In genomic region chr5:163347671-163348070, GRCh38 we compare ENCODE assay signal across 8 cellular contexts.
A peak's percentile ranks its signal among the peaks of the same experiment; 100 is the strongest.
DNase-seq lines count a peak whose midpoint lies in the region; ATAC-seq and TF ChIP-seq lines count a peak whose summit lies in the region.

No MANE protein-coding gene starts in this region.

- H3K79me2 ChIP-seq in osteoblast (ENCODE audit: insufficient read depth, low read length), result no peaks in the 10 kb centered on the region

- intact Hi-C loops in posterior vena cava (cut with DNase I), result no loop called here

- H3K4me3 ChIP-seq in BJ (ENCODE audit: low read depth, low read length), result no peak overlapping the region
- no peak overlapping the region for H3K4me3 ChIP-seq in fibroblast of pulmonary artery (replicated peaks; ENCODE audit: low read depth, low read length)
- H3K4me3 ChIP-seq in osteoblast (ENCODE audit: insufficient read depth, low read length), result no peak overlapping the region

- no peak overlapping the region for H2AFZ ChIP-seq in osteoblast (ENCODE audit: low read length)

- H3K4me1 ChIP-seq in osteoblast (ENCODE audit: insufficient read depth, low read length), result no peaks in the 10 kb centered on the region

- POLR2A ChIA-PET in BJ (lab: Charles Lee), result no interaction called here

- no peaks in the 10 kb centered on the region for H3K9me3 ChIP-seq in osteoblast (ENCODE audit: low read depth, low read length)

- no peak for TF ChIP-seq POLR2A in GM18505 (IDR thresholded peaks at IDR 0.05; ENCODE audit: borderline replicate concordance, extremely low read depth, insufficient read depth, insufficient read length)

- CTCF ChIA-PET in BJ (lab: Yijun Ruan, JAX), result interaction anchor here (0.9 to 1.9 kb wide), 7 partner anchors 9 to 1804 kb away, joined by 3 to 8 read pairs (median 4); no protein-coding TSS in a partner anchor

- ATAC-seq in GM18505 (IDR thresholded peaks at IDR 0.05; ENCODE audit: unreplicated experiment) (peak; percentile 61), HG03045 (IDR thresholded peaks at IDR 0.05; ENCODE audit: unreplicated experiment) (peak; percentile 72)

- H3K27me3 ChIP-seq in BJ (ENCODE audit: control insufficient read depth, insufficient read depth, low read length) (no peaks in the 10 kb centered on the region), osteoblast (ENCODE audit: insufficient read depth, low read length) (no peaks in the 10 kb centered on the region)

- TF ChIP-seq CTCF in BJ (IDR thresholded peaks at IDR 0.05; ENCODE audit: insufficient read depth, low read depth, low read length) (peak; percentile 77), fibroblast of pulmonary artery (IDR thresholded peaks at IDR 0.05; ENCODE audit: low read length, missing control alignments) (peak; percentile 90), osteoblast (IDR thresholded peaks at IDR 0.05; ENCODE audit: extremely low read depth, low read depth, low read length) (peak; percentile 87)

- no peaks in the 10 kb centered on the region for H3K36me3 ChIP-seq in BJ (ENCODE audit: control insufficient read depth, insufficient read depth, low read length)
- H3K36me3 ChIP-seq in osteoblast (ENCODE audit: insufficient read depth, low read length), result no peaks in the 10 kb centered on the region

- peak; percentile 2 for DNase-seq in BJ (ENCODE audit: low read depth)
- DNase-seq in NCI-H748 treated with DMSO at 0.1 percent for 48 hours (lab: John Stamatoyannopoulos, UW), result peak; percentile 12
- DNase-seq in activated T-cell treated with anti-CD3 and anti-CD28 coated beads for 48 hours (ENCODE audit: low read depth), result peak; percentile 13
- DNase-seq in fibroblast of pulmonary artery (ENCODE audit: low read depth), result peak; percentile 83
- peak; percentile 86 for DNase-seq in osteoblast (ENCODE audit: insufficient read length, low spot score, missing footprints)
- no peak for DNase-seq in posterior vena cava (ENCODE audit: low spot score)

- no peaks in the 10 kb centered on the region for H4K20me1 ChIP-seq in osteoblast (ENCODE audit: insufficient read depth, low read length)

- no peak overlapping the region for H3K4me2 ChIP-seq in osteoblast (ENCODE audit: insufficient read depth, low read length)

- H3K27ac ChIP-seq in osteoblast (ENCODE audit: low read depth, low read length), result no peak overlapping the region
